1 cellular context compared by ENCODE assay signal in the genomic region with DNA sequence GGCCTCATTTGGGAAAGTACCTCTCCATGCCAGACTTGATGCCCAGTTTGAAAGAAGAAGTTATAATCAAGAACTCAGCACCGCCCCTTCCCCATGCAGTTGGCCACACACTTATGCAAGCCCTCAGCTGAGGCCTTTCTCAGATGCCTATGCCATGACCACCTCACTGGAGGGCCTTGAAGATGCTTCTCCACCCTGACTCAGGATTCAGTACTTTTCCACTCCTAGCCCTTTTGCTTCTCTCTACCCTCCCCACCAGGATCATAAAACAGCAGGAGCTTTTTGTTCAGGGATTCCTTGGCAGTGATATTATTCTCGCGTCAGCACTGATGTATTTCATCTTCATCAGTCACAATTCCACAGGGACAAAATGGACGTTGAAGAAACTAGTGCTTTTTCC.
TF ChIP-seq lines count a peak whose summit lies in the region.

No MANE protein-coding gene starts in this region.

TF ChIP-seq in HEK293, 187 proteins besides CTCF, POLR2A, EP300 and RAD21 (continued from another document):
- TF ChIP-seq, protein P1, sequence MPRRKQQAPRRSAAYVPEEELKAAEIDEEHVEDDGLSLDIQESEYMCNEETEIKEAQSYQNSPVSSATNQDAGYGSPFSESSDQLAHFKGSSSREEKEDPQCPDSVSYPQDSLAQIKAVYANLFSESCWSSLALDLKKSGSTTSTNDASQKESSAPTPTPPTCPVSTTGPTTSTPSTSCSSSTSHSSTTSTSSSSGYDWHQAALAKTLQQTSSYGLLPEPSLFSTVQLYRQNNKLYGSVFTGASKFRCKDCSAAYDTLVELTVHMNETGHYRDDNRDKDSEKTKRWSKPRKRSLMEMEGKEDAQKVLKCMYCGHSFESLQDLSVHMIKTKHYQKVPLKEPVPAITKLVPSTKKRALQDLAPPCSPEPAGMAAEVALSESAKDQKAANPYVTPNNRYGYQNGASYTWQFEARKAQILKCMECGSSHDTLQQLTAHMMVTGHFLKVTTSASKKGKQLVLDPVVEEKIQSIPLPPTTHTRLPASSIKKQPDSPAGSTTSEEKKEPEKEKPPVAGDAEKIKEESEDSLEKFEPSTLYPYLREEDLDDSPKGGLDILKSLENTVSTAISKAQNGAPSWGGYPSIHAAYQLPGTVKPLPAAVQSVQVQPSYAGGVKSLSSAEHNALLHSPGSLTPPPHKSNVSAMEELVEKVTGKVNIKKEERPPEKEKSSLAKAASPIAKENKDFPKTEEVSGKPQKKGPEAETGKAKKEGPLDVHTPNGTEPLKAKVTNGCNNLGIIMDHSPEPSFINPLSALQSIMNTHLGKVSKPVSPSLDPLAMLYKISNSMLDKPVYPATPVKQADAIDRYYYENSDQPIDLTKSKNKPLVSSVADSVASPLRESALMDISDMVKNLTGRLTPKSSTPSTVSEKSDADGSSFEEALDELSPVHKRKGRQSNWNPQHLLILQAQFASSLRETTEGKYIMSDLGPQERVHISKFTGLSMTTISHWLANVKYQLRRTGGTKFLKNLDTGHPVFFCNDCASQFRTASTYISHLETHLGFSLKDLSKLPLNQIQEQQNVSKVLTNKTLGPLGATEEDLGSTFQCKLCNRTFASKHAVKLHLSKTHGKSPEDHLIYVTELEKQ (tag by site-specific recombination; IDR thresholded peaks at IDR 0.05; ENCODE audit: borderline replicate concordance) = no peak
- 0 out of 2 replicates have a peak, but pooled peaks have one; percentile 37 for TF ChIP-seq ZNF2 (tag by site-specific recombination; IDR thresholded peaks at IDR 0.05)
- TF ChIP-seq GLIS1 (tag by site-specific recombination; IDR thresholded peaks at IDR 0.05) = peak; percentile 69; the same call in 1 of the 2 replicates
- peak; percentile 17; the same call in 1 of the 2 replicates for TF ChIP-seq SP2 (tag by site-specific recombination; IDR thresholded peaks at IDR 0.05)
- TF ChIP-seq, protein P2, sequence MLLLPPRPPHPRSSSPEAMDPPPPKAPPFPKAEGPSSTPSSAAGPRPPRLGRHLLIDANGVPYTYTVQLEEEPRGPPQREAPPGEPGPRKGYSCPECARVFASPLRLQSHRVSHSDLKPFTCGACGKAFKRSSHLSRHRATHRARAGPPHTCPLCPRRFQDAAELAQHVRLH (tag by site-specific recombination; IDR thresholded peaks at IDR 0.05) = peak; percentile 55; the same call in 1 of the 2 replicates
- TF ChIP-seq, protein P3, sequence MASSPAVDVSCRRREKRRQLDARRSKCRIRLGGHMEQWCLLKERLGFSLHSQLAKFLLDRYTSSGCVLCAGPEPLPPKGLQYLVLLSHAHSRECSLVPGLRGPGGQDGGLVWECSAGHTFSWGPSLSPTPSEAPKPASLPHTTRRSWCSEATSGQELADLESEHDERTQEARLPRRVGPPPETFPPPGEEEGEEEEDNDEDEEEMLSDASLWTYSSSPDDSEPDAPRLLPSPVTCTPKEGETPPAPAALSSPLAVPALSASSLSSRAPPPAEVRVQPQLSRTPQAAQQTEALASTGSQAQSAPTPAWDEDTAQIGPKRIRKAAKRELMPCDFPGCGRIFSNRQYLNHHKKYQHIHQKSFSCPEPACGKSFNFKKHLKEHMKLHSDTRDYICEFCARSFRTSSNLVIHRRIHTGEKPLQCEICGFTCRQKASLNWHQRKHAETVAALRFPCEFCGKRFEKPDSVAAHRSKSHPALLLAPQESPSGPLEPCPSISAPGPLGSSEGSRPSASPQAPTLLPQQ (tag by site-specific recombination; IDR thresholded peaks at IDR 0.05) = 0 out of 2 replicates have a peak, but pooled peaks have one; percentile 37
- peak; percentile 80 for TF ChIP-seq ZNF24 (tag by site-specific recombination; IDR thresholded peaks at IDR 0.05)
- TF ChIP-seq, protein P4, sequence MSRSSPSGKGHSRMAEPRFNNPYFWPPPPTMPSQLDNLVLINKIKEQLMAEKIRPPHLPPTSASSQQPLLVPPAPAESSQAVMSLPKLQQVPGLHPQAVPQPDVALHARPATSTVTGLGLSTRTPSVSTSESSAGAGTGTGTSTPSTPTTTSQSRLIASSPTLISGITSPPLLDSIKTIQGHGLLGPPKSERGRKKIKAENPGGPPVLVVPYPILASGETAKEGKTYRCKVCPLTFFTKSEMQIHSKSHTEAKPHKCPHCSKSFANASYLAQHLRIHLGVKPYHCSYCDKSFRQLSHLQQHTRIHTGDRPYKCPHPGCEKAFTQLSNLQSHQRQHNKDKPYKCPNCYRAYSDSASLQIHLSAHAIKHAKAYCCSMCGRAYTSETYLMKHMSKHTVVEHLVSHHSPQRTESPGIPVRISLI (tag by site-specific recombination; IDR thresholded peaks at IDR 0.05) = 0 out of 2 replicates have a peak, but pooled peaks have one; percentile 38
- peak; percentile 63 for TF ChIP-seq ZBTB17 (tag by site-specific recombination; IDR thresholded peaks at IDR 0.05)
- TF ChIP-seq ZNF398 (tag by site-specific recombination; IDR thresholded peaks at IDR 0.05) = peak; percentile 75
- TF ChIP-seq, protein P5, sequence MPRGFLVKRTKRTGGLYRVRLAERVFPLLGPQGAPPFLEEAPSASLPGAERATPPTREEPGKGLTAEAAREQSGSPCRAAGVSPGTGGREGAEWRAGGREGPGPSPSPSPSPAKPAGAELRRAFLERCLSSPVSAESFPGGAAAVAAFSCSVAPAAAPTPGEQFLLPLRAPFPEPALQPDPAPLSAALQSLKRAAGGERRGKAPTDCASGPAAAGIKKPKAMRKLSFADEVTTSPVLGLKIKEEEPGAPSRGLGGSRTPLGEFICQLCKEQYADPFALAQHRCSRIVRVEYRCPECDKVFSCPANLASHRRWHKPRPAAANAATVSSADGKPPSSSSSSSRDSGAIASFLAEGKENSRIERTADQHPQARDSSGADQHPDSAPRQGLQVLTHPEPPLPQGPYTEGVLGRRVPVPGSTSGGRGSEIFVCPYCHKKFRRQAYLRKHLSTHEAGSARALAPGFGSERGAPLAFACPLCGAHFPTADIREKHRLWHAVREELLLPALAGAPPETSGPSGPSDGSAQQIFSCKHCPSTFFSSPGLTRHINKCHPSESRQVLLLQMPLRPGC (tag by site-specific recombination; IDR thresholded peaks at IDR 0.05) = peak; percentile 94
- TF ChIP-seq MEIS1 (CRISPR knock-in tag; IDR thresholded peaks at IDR 0.05; ENCODE audit: borderline replicate concordance) = no peak
- peak; percentile 35; the same call in 1 of the 2 replicates for TF ChIP-seq ZNF610 (tag by site-specific recombination; IDR thresholded peaks at IDR 0.05; ENCODE audit: borderline replicate concordance)
- no peak for TF ChIP-seq ZBTB49 (tag by site-specific recombination; IDR thresholded peaks at IDR 0.05; ENCODE audit: low read depth)
- TF ChIP-seq, protein P6, sequence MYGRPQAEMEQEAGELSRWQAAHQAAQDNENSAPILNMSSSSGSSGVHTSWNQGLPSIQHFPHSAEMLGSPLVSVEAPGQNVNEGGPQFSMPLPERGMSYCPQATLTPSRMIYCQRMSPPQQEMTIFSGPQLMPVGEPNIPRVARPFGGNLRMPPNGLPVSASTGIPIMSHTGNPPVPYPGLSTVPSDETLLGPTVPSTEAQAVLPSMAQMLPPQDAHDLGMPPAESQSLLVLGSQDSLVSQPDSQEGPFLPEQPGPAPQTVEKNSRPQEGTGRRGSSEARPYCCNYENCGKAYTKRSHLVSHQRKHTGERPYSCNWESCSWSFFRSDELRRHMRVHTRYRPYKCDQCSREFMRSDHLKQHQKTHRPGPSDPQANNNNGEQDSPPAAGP (tag by site-specific recombination; IDR thresholded peaks at IDR 0.05) = 0 out of 2 replicates have a peak, but pooled peaks have one; percentile 44
- TF ChIP-seq ZNF202 (tag by site-specific recombination; IDR thresholded peaks at IDR 0.05; ENCODE audit: borderline replicate concordance) = peak; percentile 58; the same call in 1 of the 2 replicates
- peak; percentile 72; the same call in 1 of the 2 replicates for TF ChIP-seq ZNF639 (tag by site-specific recombination; IDR thresholded peaks at IDR 0.05)
- 0 out of 2 replicates have a peak, but pooled peaks have one; percentile 31 for TF ChIP-seq ZNF561 (tag by site-specific recombination; IDR thresholded peaks at IDR 0.05; ENCODE audit: borderline replicate concordance)
- TF ChIP-seq ZNF664 (tag by site-specific recombination; IDR thresholded peaks at IDR 0.05) = 0 out of 2 replicates have a peak, but pooled peaks have one; percentile 8
- TF ChIP-seq YY1 (tag by site-specific recombination; IDR thresholded peaks at IDR 0.05) = peak; percentile 37; the same call in 1 of the 2 replicates
- TF ChIP-seq ZNF701 (tag by site-specific recombination; IDR thresholded peaks at IDR 0.05) = no peak
- TF ChIP-seq, protein P7, sequence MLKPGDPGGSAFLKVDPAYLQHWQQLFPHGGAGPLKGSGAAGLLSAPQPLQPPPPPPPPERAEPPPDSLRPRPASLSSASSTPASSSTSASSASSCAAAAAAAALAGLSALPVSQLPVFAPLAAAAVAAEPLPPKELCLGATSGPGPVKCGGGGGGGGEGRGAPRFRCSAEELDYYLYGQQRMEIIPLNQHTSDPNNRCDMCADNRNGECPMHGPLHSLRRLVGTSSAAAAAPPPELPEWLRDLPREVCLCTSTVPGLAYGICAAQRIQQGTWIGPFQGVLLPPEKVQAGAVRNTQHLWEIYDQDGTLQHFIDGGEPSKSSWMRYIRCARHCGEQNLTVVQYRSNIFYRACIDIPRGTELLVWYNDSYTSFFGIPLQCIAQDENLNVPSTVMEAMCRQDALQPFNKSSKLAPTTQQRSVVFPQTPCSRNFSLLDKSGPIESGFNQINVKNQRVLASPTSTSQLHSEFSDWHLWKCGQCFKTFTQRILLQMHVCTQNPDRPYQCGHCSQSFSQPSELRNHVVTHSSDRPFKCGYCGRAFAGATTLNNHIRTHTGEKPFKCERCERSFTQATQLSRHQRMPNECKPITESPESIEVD (tag by site-specific recombination; IDR thresholded peaks at IDR 0.05) = peak; percentile 83
- no peak for TF ChIP-seq ZNF704 (tag by site-specific recombination; IDR thresholded peaks at IDR 0.05)
- TF ChIP-seq ZNF600 (tag by site-specific recombination; IDR thresholded peaks at IDR 0.05) = no peak
- peak; percentile 68; the same call in 1 of the 2 replicates for TF ChIP-seq TRIM28 (IDR thresholded peaks at IDR 0.05; ENCODE audit: borderline replicate concordance, low read length)
- no peak for TF ChIP-seq ZNF211 (tag by site-specific recombination; IDR thresholded peaks at IDR 0.05; ENCODE audit: low read depth)
- peak; percentile 78 for TF ChIP-seq ZNF513 (tag by site-specific recombination; IDR thresholded peaks at IDR 0.05)
